18 cellular contexts compared by ENCODE assay signal in genomic region chr4:96638132-96638531, GRCh38.
DNase-seq lines count a peak whose midpoint lies in the region; ATAC-seq, FAIRE-seq and TF ChIP-seq lines count a peak whose summit lies in the region.
"Had no signal": no experiment of that assay in that cellular context is flagged by ENCODE, and none has a peak within 500 bp of the region (broad histone marks: within the 10 kb centered on the region; RNA-seq: fewer than 3 reads in every experiment).

No MANE protein-coding gene starts in this region.

- TF ChIP-seq EP300 in GM12878 (IDR thresholded peaks at IDR 0.05; ENCODE audit: borderline replicate concordance in 1 of 2, control insufficient read depth in 1 of 2, low read depth in 2 of 2, low read length in 2 of 2) = no peak

- peaks cover 2% of the 10 kb centered on the region for H3K9me3 Mint-ChIP-seq in glutamatergic neuron (ENCODE audit: unreplicated experiment)

- H4K8ac ChIP-seq in mesendoderm (ENCODE audit: low read depth, low read length) = no peak overlapping the region

- H2BK120ac ChIP-seq in mesendoderm (ENCODE audit: low read depth, low read length) = no peak overlapping the region

- no TSS peak for BruUV-seq in GM12878 (replicated peaks; lab: Mats Ljungman, UMichigan)

- H3K4ac ChIP-seq in mesendoderm (ENCODE audit: low read depth, low read length) = no peak overlapping the region

- no peak overlapping the region for H2AK5ac ChIP-seq in mesendoderm (ENCODE audit: low read length)

- no peaks in the 10 kb centered on the region for H3K4me1 Mint-ChIP-seq in glutamatergic neuron (ENCODE audit: low read depth, unreplicated experiment)
- H3K4me1 Mint-ChIP-seq: CD4-positive, CD25-positive, alpha-beta regulatory T cell had no signal

- RAD21 ChIA-PET in GM12878 (lab: Charles Lee; ENCODE audit: unreplicated experiment) = no interaction called here

- no peak overlapping the region for H3K4me2 ChIP-seq in GM12878 (ENCODE audit: control insufficient read depth, insufficient read depth)
- no peak overlapping the region for H3K4me2 ChIP-seq in mesendoderm (ENCODE audit: low read length)
- H3K4me2 ChIP-seq: BLaER1 treated with 17β-estradiol and CSF1 and Interleukin-3, amounts not matched to agents 10 nM and 100 nM; GM23338 had no signal

- no peaks in the 10 kb centered on the region for H3K36me3 Mint-ChIP-seq in glutamatergic neuron (ENCODE audit: unreplicated experiment)
- H3K36me3 Mint-ChIP-seq: CD4-positive, CD25-positive, alpha-beta regulatory T cell had no signal

- TF ChIP-seq CTCF in GM12878 (IDR thresholded peaks at IDR 0.05 in 2 of 3, conservative IDR thresholded peaks at IDR 0.05 in 1 of 3; ENCODE audit: control insufficient read depth in 2 of 3, extremely low read depth in 1 of 3, insufficient read depth in 1 of 3, low read depth in 3 of 3, low read length in 3 of 3) (no peak), glutamatergic neuron (IDR thresholded peaks at IDR 0.05; ENCODE audit: partially characterized antibody, unreplicated experiment) (no peak)

- H4K5ac ChIP-seq in mesendoderm (ENCODE audit: low read length) = no peak overlapping the region

- H3K27me3 Mint-ChIP-seq in glutamatergic neuron (ENCODE audit: unreplicated experiment) = peaks cover 2% of the 10 kb centered on the region
- H3K27me3 Mint-ChIP-seq: CD4-positive, CD25-positive, alpha-beta regulatory T cell had no signal

- peak; percentile 38 for FAIRE-seq in GM12878 (lab: Jason Lieb, UNC)
- FAIRE-seq: GM18507, HepG2, HTR-8/SVneo had no signal

- TF ChIP-seq RAD21 in GM12878 (IDR thresholded peaks at IDR 0.05; ENCODE audit: insufficient read depth, low read depth, low read length) = no peak

- H3K36me3 ChIP-seq in GM12878 (ENCODE audit: control insufficient read depth in 2 of 2, insufficient read depth in 2 of 2, low read length in 1 of 2) (no peaks in the 10 kb centered on the region), mesendoderm (ENCODE audit: control insufficient read depth, insufficient read depth, low read length) (no peaks in the 10 kb centered on the region)
- H3K36me3 ChIP-seq: BLaER1 treated with 17β-estradiol and CSF1 and Interleukin-3, amounts not matched to agents 10 nM and 100 nM had no signal

- in situ Hi-C loops in GM12878 (cut with MboI) = no loop called here

- no peak overlapping the region for H3K23ac ChIP-seq in mesendoderm (ENCODE audit: low read length)

- CTCF ChIA-PET in GM12878 (lab: Yijun Ruan, JAX) = no interaction called here

- H3K18ac ChIP-seq in mesendoderm (ENCODE audit: low read length) = no peak overlapping the region

- intact Hi-C loops in GM12878 (cut with micrococcal nuclease; ENCODE audit: unreplicated experiment) = no loop called here

- H4K20me1 ChIP-seq in GM12878 (ENCODE audit: control insufficient read depth, insufficient read depth) = no peaks in the 10 kb centered on the region
- H4K20me1 ChIP-seq: BLaER1 treated with 17β-estradiol and CSF1 and Interleukin-3, amounts not matched to agents 10 nM and 100 nM had no signal

- no peak overlapping the region for H3K9ac ChIP-seq in GM12878 (ENCODE audit: control insufficient read depth, insufficient read depth, low read length)
- no peak overlapping the region for H3K9ac ChIP-seq in mesendoderm (ENCODE audit: low read length)
- H3K9ac ChIP-seq: BLaER1 treated with 17β-estradiol and CSF1 and Interleukin-3, amounts not matched to agents 10 nM and 100 nM had no signal

- H3K79me1 ChIP-seq in mesendoderm (ENCODE audit: low read length) = no peaks in the 10 kb centered on the region

- H3K27me3 ChIP-seq in GM12878 (replicated peaks in 1 of 2; ENCODE audit: control insufficient read depth in 2 of 2, insufficient read depth in 2 of 2, low read length in 1 of 2) = no peaks in the 10 kb centered on the region
- no peaks in the 10 kb centered on the region for H3K27me3 ChIP-seq in mesendoderm (ENCODE audit: insufficient read depth, low read length, poor library complexity)
- H3K27me3 ChIP-seq: BLaER1 treated with 17β-estradiol and CSF1 and Interleukin-3, amounts not matched to agents 10 nM and 100 nM had no signal

- no peak overlapping the region for H3K56ac ChIP-seq in mesendoderm (ENCODE audit: low read length)

- H3K4me3 ChIP-seq in GM12878 (no peak overlapping the region), mesendoderm (ENCODE audit: low read length) (no peak overlapping the region)
- H3K4me3 ChIP-seq: BLaER1 treated with 17β-estradiol and CSF1 and Interleukin-3, amounts not matched to agents 10 nM and 100 nM; GM23338 had no signal

- no peak overlapping the region for H3K4me3 Mint-ChIP-seq in glutamatergic neuron (ENCODE audit: unreplicated experiment)
- H3K4me3 Mint-ChIP-seq: CD4-positive, CD25-positive, alpha-beta regulatory T cell; GM23338 had no signal

- ATAC-seq in GM12878 (no peak), HG02884 (IDR thresholded peaks at IDR 0.05; ENCODE audit: unreplicated experiment) (no peak), GM21576 (IDR thresholded peaks at IDR 0.05; ENCODE audit: unreplicated experiment) (no peak)
- ATAC-seq: GM23338, HepG2 had no signal

- H3K27ac ChIP-seq in GM12878 (ENCODE audit: control insufficient read depth, insufficient read depth) (no peak overlapping the region), mesendoderm (ENCODE audit: low read depth, low read length) (no peak overlapping the region)
- H3K27ac ChIP-seq: BLaER1 treated with 17β-estradiol and CSF1 and Interleukin-3, amounts not matched to agents 10 nM and 100 nM had no signal

- TF ChIP-seq POLR2A in GM12878 (IDR thresholded peaks at IDR 0.05; ENCODE audit: low read depth, low read length) = no peak

- DNase-seq in NCI-H82 (lab: John Stamatoyannopoulos, UW) (peak; percentile 50), NCI-H82 treated with DMSO at 0.1 percent for 48 hours (lab: John Stamatoyannopoulos, UW; ENCODE audit: unreplicated experiment) (no peak), GM12878 (ENCODE audit: low read depth, low spot score) (no peak), mesendoderm (peak; percentile 16), glutamatergic neuron (no peak), NCI-H2227 treated with DMSO at 0.1 percent for 48 hours (lab: John Stamatoyannopoulos, UW) (no peak)
- DNase-seq: 8988T; ACHN; CD4-positive, CD25-positive, alpha-beta regulatory T cell; DMS53; H7 had no signal

- no peak overlapping the region for H2BK5ac ChIP-seq in mesendoderm (ENCODE audit: low read length)

- H2AFZ ChIP-seq in GM12878 (ENCODE audit: control insufficient read depth, low read depth, low read length) = no peak overlapping the region
- H2AFZ ChIP-seq: GM23338 had no signal

- no peaks in the 10 kb centered on the region for H3K79me2 ChIP-seq in GM12878 (ENCODE audit: control insufficient read depth, insufficient read depth, low read length)
- no peaks in the 10 kb centered on the region for H3K79me2 ChIP-seq in mesendoderm (ENCODE audit: control insufficient read depth, insufficient read depth, low read length)

- 25% methylated on average over 2 of the region's 2 CpGs for WGBS in GM12878 (ENCODE audit: insufficient coverage, insufficient replicate concordance, low lambda C conversion rate, missing lambda C conversion rate)
- no CpG with 5 or more reads among the region's 2 CpGs for WGBS in mesendoderm (ENCODE audit: extremely low coverage, insufficient coverage, low lambda C conversion rate)

- SMC1A ChIA-PET in GM12878 (lab: Charles Lee; ENCODE audit: uncharacterized antibody, unreplicated experiment) = no interaction called here

- no peak overlapping the region for H3K27ac Mint-ChIP-seq in glutamatergic neuron (ENCODE audit: unreplicated experiment)
- H3K27ac Mint-ChIP-seq: CD4-positive, CD25-positive, alpha-beta regulatory T cell; GM23338 had no signal

- POLR2A ChIA-PET in GM12878 (lab: Charles Lee) = no interaction called here

- H3K9me3 ChIP-seq in GM12878 (replicated peaks; ENCODE audit: control insufficient read depth, insufficient read depth, low read length) = no peaks in the 10 kb centered on the region
- H3K9me3 ChIP-seq: BLaER1 treated with 17β-estradiol and CSF1 and Interleukin-3, amounts not matched to agents 10 nM and 100 nM had no signal

- H3K4me1 ChIP-seq in GM12878 (ENCODE audit: control insufficient read depth, insufficient read depth, low read length) (no peaks in the 10 kb centered on the region), mesendoderm (ENCODE audit: control insufficient read depth, low read depth, low read length) (no peaks in the 10 kb centered on the region)

- no peak overlapping the region for H2BK15ac ChIP-seq in mesendoderm (replicated peaks; ENCODE audit: low read depth)

TF ChIP-seq in GM12878, 131 proteins besides CTCF, POLR2A, EP300 and RAD21:
- TF ChIP-seq SMAD1 (IDR thresholded peaks at IDR 0.05; ENCODE audit: low read depth, partially characterized antibody) (no peak), MYB (IDR thresholded peaks at IDR 0.05; ENCODE audit: borderline replicate concordance, low read depth, low read length) (no peak), NR2C2 (IDR thresholded peaks at IDR 0.05; ENCODE audit: borderline replicate concordance, control insufficient read depth, insufficient read length, low read depth) (no peak), SPI1 (IDR thresholded peaks at IDR 0.05; ENCODE audit: borderline replicate concordance, insufficient read depth, low read depth, low read length) (no peak)

Comparison
In these comparisons a context has a peak if more than half of its experiments do, and no peak if none do; other contexts are left out.
1. DNase-seq: peak in NCI-H82 (single experiment) and mesendoderm (single experiment); none in NCI-H82 treated with DMSO at 0.1 percent for 48 hours (single experiment), GM12878 (single experiment), glutamatergic neuron (single experiment) and NCI-H2227 treated with DMSO at 0.1 percent for 48 hours (single experiment).